Comparison of ENCODE assay signal across 14 cellular contexts in genomic region chr17:47016966-47017365, GRCh38. TPM values are rescaled to one million over a fixed set of nuclear protein-coding genes. Genes with fewer than 3 reads are reported as not detected.
"Had no signal": no experiment of that assay in that cellular context is flagged by ENCODE, and none has a peak within 500 bp of the region (broad histone marks: within the 10 kb centered on the region; RNA-seq: fewer than 3 reads in every experiment).

No MANE protein-coding gene starts in this region.

RNA-seq across cellular contexts. Expression of gene RPRML, which starts 37.9 kb away (rescaled TPM):
- total RNA-seq: activated naive CD4-positive, alpha-beta T cell treated with anti-CD3 and anti-CD28 coated beads for 36 hours; activated naive CD4-positive, alpha-beta T cell treated with anti-CD3 and anti-CD28 coated beads, Interleukin-2, amount 50 U/mL, for 72 hours; activated naive CD8-positive, alpha-beta T cell treated with anti-CD3 and anti-CD28 coated beads for 36 hours; activated naive CD8-positive, alpha-beta T cell treated with anti-CD3 and anti-CD28 coated beads, Interleukin-2, amount 10 ng/mL, durations not matched to agents 7 days and 5 days; activated T-cell treated with anti-CD3 and anti-CD28 coated beads, Interleukin-2, amount 50 U/mL, for 4 hours; activated T-cell treated with anti-CD3 and anti-CD28 coated beads, Interleukin-2, amount 50 U/mL, for 72 hours; activated T-helper 1 cell treated with anti-CD3 and anti-CD28 coated beads, Interleukin-12 subunit alpha, Interleukin-12 subunit beta, Interleukin-2, Interleukin-4 antibody, amounts not matched to agents 30 ng/mL and 10 ng/mL and 1 ng/mL, durations not matched to agents 14 hours and 24 hours and 36 hours; activated T-helper 17 cell treated with anti-CD3 and anti-CD28 coated beads, Interleukin-2, amount 50 U/mL, for 72 hours; activated T-helper 2 cell treated with anti-CD3 and anti-CD28 coated beads, Interferon-gamma antibody, Interleukin-2, Interleukin-4, amounts not matched to agents 10 μg/mL and 5 μg/mL and 100 μg/mL, durations not matched to agents 14 hours and 24 hours and 36 hours; adrenal gland; ascending aorta; astrocyte; bronchial epithelial cell; cardiac muscle cell had no signal
- polyA plus RNA-seq: cardiac muscle cell had no signal
